Comparison of ENCODE assay signal across 26 cellular contexts in the genomic region with DNA sequence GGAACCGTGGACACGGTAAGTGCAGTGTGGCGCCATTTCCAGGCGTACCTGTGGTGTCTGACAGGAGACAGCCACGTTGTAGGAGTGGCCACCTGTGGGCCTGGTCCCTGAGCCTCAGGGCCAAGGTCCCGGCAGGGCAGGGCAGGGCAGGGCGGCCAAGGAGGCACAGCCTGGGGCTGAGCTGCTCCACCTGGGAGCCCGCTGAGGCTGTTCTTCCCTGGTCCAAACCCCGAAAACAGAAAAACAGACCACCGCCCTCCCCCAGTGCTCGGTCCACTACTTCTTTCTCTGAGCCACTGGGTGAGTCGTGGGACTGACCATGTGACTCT.
"Had no signal": no experiment of that assay in that cellular context is flagged by ENCODE, and none has a peak within 500 bp of the region (broad histone marks: within the 10 kb centered on the region; RNA-seq: fewer than 3 reads in every experiment).

No MANE protein-coding gene starts in this region.

- H3K36me3 ChIP-seq: neural progenitor cell had no signal

- H3K4me1 ChIP-seq: esophagus muscularis mucosa, foreskin keratinocyte, gastroesophageal sphincter, heart right ventricle, neural progenitor cell, prostate gland, right atrium auricular region, sigmoid colon, testis, tibial artery, upper lobe of left lung had no signal

- ATAC-seq: foreskin keratinocyte; gastroesophageal sphincter; heart right ventricle; naive thymus-derived CD4-positive, alpha-beta T cell; stimulated activated effector memory CD8-positive, alpha-beta T cell treated with anti-CD3 and anti-CD28 coated beads, Interleukin-12 subunit alpha, Interleukin-12 subunit beta, amount 100 ng/mL, for 72 hours; stimulated activated naive CD8-positive, alpha-beta T cell treated with anti-CD3 and anti-CD28 coated beads, Interleukin-15, Interleukin-2, amounts not matched to agents 100 U/mL and 50 U/mL, for 24 hours had no signal

- DNase-seq: dermis blood vessel endothelial cell; effector memory CD4-positive, alpha-beta T cell; foreskin keratinocyte; heart right ventricle; hippocampal formation; mesenchymal stem cell; naive thymus-derived CD4-positive, alpha-beta T cell; nucleus accumbens; sigmoid colon; stimulated activated CD4-positive, alpha-beta T cell treated with anti-CD3 and anti-CD28 coated beads, Interleukin-2, amount 100 ng/mL, for 24 hours; stimulated activated CD4-positive, alpha-beta T cell treated with anti-CD3 and anti-CD28 coated beads, Interleukin-4, amount 100 ng/mL, for 24 hours; stimulated activated naive CD8-positive, alpha-beta T cell treated with anti-CD3 and anti-CD28 coated beads, Interleukin-15, Interleukin-2, amounts not matched to agents 100 U/mL and 50 U/mL, for 24 hours; substantia nigra; testis; tibial artery had no signal

- H2AFZ ChIP-seq: neural progenitor cell had no signal

- H3K9me3 ChIP-seq: esophagus muscularis mucosa, gastroesophageal sphincter, heart right ventricle, prostate gland, right atrium auricular region, sigmoid colon, testis, tibial artery, upper lobe of left lung had no signal

- H3K27ac ChIP-seq: coronary artery, esophagus muscularis mucosa, foreskin keratinocyte, gastroesophageal sphincter, heart right ventricle, neural progenitor cell, prostate gland, right atrium auricular region, sigmoid colon, testis, tibial artery, upper lobe of left lung had no signal

- H3K4me2 ChIP-seq: neural progenitor cell had no signal

- H3K4me3 ChIP-seq: coronary artery, esophagus muscularis mucosa, gastroesophageal sphincter, heart right ventricle, neural progenitor cell, prostate gland, right atrium auricular region, sigmoid colon, testis, tibial artery, upper lobe of left lung had no signal

- H3K9ac ChIP-seq: neural progenitor cell had no signal

- H3K27me3 ChIP-seq: esophagus muscularis mucosa, foreskin keratinocyte, gastroesophageal sphincter, heart right ventricle, neural progenitor cell, right atrium auricular region, sigmoid colon, testis, tibial artery, upper lobe of left lung had no signal

- FAIRE-seq: endothelial cell of umbilical vein, islet of Langerhans, urothelium cell line had no signal
